Comparison of ENCODE assay signal across 1 cellular context in genomic region chr3:10470666-10471336, GRCh38.
TF ChIP-seq lines count a peak whose summit lies in the region.

No MANE protein-coding gene starts in this region.

TF ChIP-seq in SK-N-SH, 30 proteins besides CTCF, POLR2A, EP300 and RAD21 (continued from another document):
- TF ChIP-seq REST (IDR thresholded peaks at IDR 0.05; ENCODE audit: low read depth, low read length) (no peak), MEF2A (IDR thresholded peaks at IDR 0.05; ENCODE audit: borderline replicate concordance, low read depth) (no peak), CHD2 (IDR thresholded peaks at IDR 0.05; ENCODE audit: low read length, partially characterized antibody) (no peak), NFIC (IDR thresholded peaks at IDR 0.05; ENCODE audit: borderline replicate concordance) (no peak), EZH2phosphoT487 (IDR thresholded peaks at IDR 0.05; ENCODE audit: borderline replicate concordance, low read depth) (no peak), YY1 (IDR thresholded peaks at IDR 0.05; ENCODE audit: low read depth) (no peak), GATA2 (CRISPR knock-in tag; IDR thresholded peaks at IDR 0.05) (no peak), MXI1 (IDR thresholded peaks at IDR 0.05; ENCODE audit: low read depth, low read length) (no peak)
- TF ChIP-seq, protein P1, sequence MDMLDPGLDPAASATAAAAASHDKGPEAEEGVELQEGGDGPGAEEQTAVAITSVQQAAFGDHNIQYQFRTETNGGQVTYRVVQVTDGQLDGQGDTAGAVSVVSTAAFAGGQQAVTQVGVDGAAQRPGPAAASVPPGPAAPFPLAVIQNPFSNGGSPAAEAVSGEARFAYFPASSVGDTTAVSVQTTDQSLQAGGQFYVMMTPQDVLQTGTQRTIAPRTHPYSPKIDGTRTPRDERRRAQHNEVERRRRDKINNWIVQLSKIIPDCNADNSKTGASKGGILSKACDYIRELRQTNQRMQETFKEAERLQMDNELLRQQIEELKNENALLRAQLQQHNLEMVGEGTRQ (IDR thresholded peaks at IDR 0.05; ENCODE audit: borderline replicate concordance, low read depth, low read length), result no peak
- TF ChIP-seq, protein P2, sequence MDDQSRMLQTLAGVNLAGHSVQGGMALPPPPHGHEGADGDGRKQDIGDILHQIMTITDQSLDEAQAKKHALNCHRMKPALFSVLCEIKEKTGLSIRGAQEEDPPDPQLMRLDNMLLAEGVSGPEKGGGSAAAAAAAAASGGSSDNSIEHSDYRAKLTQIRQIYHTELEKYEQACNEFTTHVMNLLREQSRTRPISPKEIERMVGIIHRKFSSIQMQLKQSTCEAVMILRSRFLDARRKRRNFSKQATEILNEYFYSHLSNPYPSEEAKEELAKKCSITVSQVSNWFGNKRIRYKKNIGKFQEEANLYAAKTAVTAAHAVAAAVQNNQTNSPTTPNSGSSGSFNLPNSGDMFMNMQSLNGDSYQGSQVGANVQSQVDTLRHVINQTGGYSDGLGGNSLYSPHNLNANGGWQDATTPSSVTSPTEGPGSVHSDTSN (IDR thresholded peaks at IDR 0.05), result no peak
